In genomic region chr2:69385443-69386151, GRCh38 we compare ENCODE assay signal across 1 cellular context.
TF ChIP-seq lines count a peak whose summit lies in the region.

No MANE protein-coding gene starts in this region.

TF ChIP-seq in K562, 482 proteins besides CTCF, POLR2A, EP300 and RAD21 (continued from another document and continues in another):
- TF ChIP-seq ZBTB9 (CRISPR knock-in tag; IDR thresholded peaks at IDR 0.05): no peak
- TF ChIP-seq ZNF12 (CRISPR knock-in tag; IDR thresholded peaks at IDR 0.05): no peak
- TF ChIP-seq FOXM1 (IDR thresholded peaks at IDR 0.05; ENCODE audit: low read depth): no peak
- TF ChIP-seq FOXM1 (CRISPR knock-in tag; IDR thresholded peaks at IDR 0.05; ENCODE audit: low read depth): no peak
- TF ChIP-seq HOMEZ (CRISPR knock-in tag; IDR thresholded peaks at IDR 0.05): no peak
- TF ChIP-seq THAP7 (CRISPR knock-in tag; IDR thresholded peaks at IDR 0.05): no peak
- no peak for TF ChIP-seq ZNF444 (CRISPR knock-in tag; IDR thresholded peaks at IDR 0.05)
- TF ChIP-seq ZNF121 (CRISPR knock-in tag; conservative IDR thresholded peaks at IDR 0.05): no peak
- peak; percentile 77; the same call in 1 of the 2 replicates for TF ChIP-seq SMARCA4 (IDR thresholded peaks at IDR 0.05)
- TF ChIP-seq NONO (IDR thresholded peaks at IDR 0.05; ENCODE audit: low read depth in 2 of 2, low read length in 1 of 2): no peak
- no peak for TF ChIP-seq CHAMP1 (IDR thresholded peaks at IDR 0.05)
- TF ChIP-seq MEIS2 (IDR thresholded peaks at IDR 0.05; ENCODE audit: partially characterized antibody): peak; percentile 63
- TF ChIP-seq HDGF (IDR thresholded peaks at IDR 0.05): no peak
- no peak for TF ChIP-seq PTTG1 (tag; IDR thresholded peaks at IDR 0.05; ENCODE audit: low read depth)
- peak; percentile 78 to 83 for TF ChIP-seq AFF1 (IDR thresholded peaks at IDR 0.05; ENCODE audit: low read depth in 1 of 2, partially characterized antibody in 2 of 2)
- no peak for TF ChIP-seq ILK (tag; IDR thresholded peaks at IDR 0.05; ENCODE audit: borderline replicate concordance, low read depth)
- no peak for TF ChIP-seq GATAD2B (IDR thresholded peaks at IDR 0.05; ENCODE audit: borderline replicate concordance)
- 0 out of 4 replicates have a peak, but pooled peaks of 1 of the 2 experiments have one; percentile 4 for TF ChIP-seq FOXA3 (CRISPR knock-in tag; conservative IDR thresholded peaks at IDR 0.05 in 1 of 2, IDR thresholded peaks at IDR 0.05 in 1 of 2)
- peak; percentile 9; the same call in 1 of the 2 replicates for TF ChIP-seq GABPA (tag; conservative IDR thresholded peaks at IDR 0.05; ENCODE audit: low read depth)
- TF ChIP-seq TSC22D4 (tag; IDR thresholded peaks at IDR 0.05): no peak
- peak in 1 of 2 experiments; percentile 43; a peak in 1 of 4 replicates for TF ChIP-seq ARNT (IDR thresholded peaks at IDR 0.05)
- TF ChIP-seq BCL6 (CRISPR knock-in tag; IDR thresholded peaks at IDR 0.05): no peak
- no peak for TF ChIP-seq SIRT6 (IDR thresholded peaks at IDR 0.05; ENCODE audit: low read depth, low read length)
- TF ChIP-seq E2F6 (IDR thresholded peaks at IDR 0.05; ENCODE audit: borderline replicate concordance in 1 of 2, extremely low read depth in 1 of 2, insufficient read depth in 1 of 2, insufficient read length in 1 of 2, low read depth in 1 of 2, low read length in 1 of 2, poor library complexity in 1 of 2, severe bottlenecking in 1 of 2): no peak
- no peak for TF ChIP-seq ZKSCAN1 (IDR thresholded peaks at IDR 0.05; ENCODE audit: low read depth, low read length)
- TF ChIP-seq NR2F6 (CRISPR knock-in tag; IDR thresholded peaks at IDR 0.05): no peak
- peak; percentile 86 for TF ChIP-seq JUND (IDR thresholded peaks at IDR 0.05; ENCODE audit: borderline replicate concordance, low read depth, low read length)
- peak; percentile 35; the same call in 1 of the 3 replicates for TF ChIP-seq JUND (tag; IDR thresholded peaks at IDR 0.05; ENCODE audit: borderline replicate concordance, low read depth, low read length)
- TF ChIP-seq ZNF518B (CRISPR knock-in tag; IDR thresholded peaks at IDR 0.05): no peak
- no peak for TF ChIP-seq CUX1 (CRISPR knock-in tag; IDR thresholded peaks at IDR 0.05)
- 0 out of 4 replicates have a peak, but pooled peaks of 1 of the 2 experiments have one; percentile 52 for TF ChIP-seq HDAC1 (IDR thresholded peaks at IDR 0.05)
- TF ChIP-seq NRF1 (conservative IDR thresholded peaks at IDR 0.05 in 1 of 2, IDR thresholded peaks at IDR 0.05 in 1 of 2): 0 out of 4 replicates have a peak, but pooled peaks of 1 of the 2 experiments have one; percentile 16
- no peak for TF ChIP-seq ZNF184 (CRISPR knock-in tag; IDR thresholded peaks at IDR 0.05)
- no peak for TF ChIP-seq ZNF778 (CRISPR knock-in tag; IDR thresholded peaks at IDR 0.05)
- TF ChIP-seq POLR3G (IDR thresholded peaks at IDR 0.05; ENCODE audit: extremely low read depth, insufficient read length, insufficient replicate concordance): no peak
- TF ChIP-seq DIDO1 (tag; IDR thresholded peaks at IDR 0.05; ENCODE audit: low read depth): no peak
- TF ChIP-seq HLTF (IDR thresholded peaks at IDR 0.05): 0 out of 2 replicates have a peak, but pooled peaks have one; percentile 16
- peak; percentile 73 for TF ChIP-seq DPF2 (IDR thresholded peaks at IDR 0.05)
- no peak for TF ChIP-seq EHMT2 (IDR thresholded peaks at IDR 0.05)
- TF ChIP-seq SP2 (IDR thresholded peaks at IDR 0.05; ENCODE audit: extremely low read depth, low read depth, low read length, poor library complexity, severe bottlenecking): no peak
